8 cellular contexts compared by ENCODE assay signal in genomic region chr9:136807281-136808074, GRCh38. TPM values are rescaled to one million over a fixed set of nuclear protein-coding genes. Genes with fewer than 3 reads are reported as not detected.
DNase-seq lines count a peak whose midpoint lies in the region; ATAC-seq and TF ChIP-seq lines count a peak whose summit lies in the region.

Gene RABL6 (plus strand): TSS chr9:136807948. CDS start chr9:136808197, 249 bp downstream.

- peak within 1 kb of the TSS; percentile 80 for H2BK120ac ChIP-seq in trophoblast cell (ENCODE audit: insufficient read depth, low read length, poor library complexity)

- peak within 1 kb of the TSS; percentile 76 for H2BK5ac ChIP-seq in trophoblast cell (ENCODE audit: low read depth, low read length, poor library complexity)

- H3K79me1 ChIP-seq in trophoblast cell (ENCODE audit: low read length): peaks cover 17% of the 10 kb centered on the region

- no CpG with 5 or more reads among the region's 96 CpGs for WGBS in trophoblast cell (ENCODE audit: extremely low coverage, insufficient coverage, insufficient read length)
- 1 to 2% methylated on average over 45 to 77 of the region's 96 CpGs for WGBS in tibial nerve, 2 donors

- ATAC-seq in GM21619 (IDR thresholded peaks at IDR 0.05; ENCODE audit: unreplicated experiment): peak; percentile 60
- ATAC-seq in Right ventricle myocardium superior (ENCODE audit: poor library complexity): peak; percentile 95

- H3K4me3 Mint-ChIP-seq in activated naive CD8-positive, alpha-beta T cell treated with anti-CD3 and anti-CD28 coated beads for 36 hours: peak within 1 kb of the TSS; percentile 83

- H3K23ac ChIP-seq in trophoblast cell (ENCODE audit: low read length): no peak within 1 kb of the TSS

- peak; percentile 63 to 68 for TF ChIP-seq POLR2A in tibial nerve (IDR thresholded peaks at IDR 0.05)

- peak within 1 kb of the TSS; percentile 78 for H3K14ac ChIP-seq in trophoblast cell (ENCODE audit: low read length)

- peak within 1 kb of the TSS; percentile 89 for H4K8ac ChIP-seq in trophoblast cell (ENCODE audit: low read depth, low read length)

- H3K4me3 ChIP-seq in SU-DHL-6 (ENCODE audit: insufficient read depth, low read length, poor library complexity, severe bottlenecking) (peak within 1 kb of the TSS; percentile 94), trophoblast cell (ENCODE audit: low read depth, low read length) (peak within 1 kb of the TSS; percentile 90), tibial nerve (peak within 1 kb of the TSS; percentile 78 to 95 (median 86))

- H3K36me3 ChIP-seq in SU-DHL-6 (ENCODE audit: low read length) (peaks cover 14% of the 10 kb centered on the region), trophoblast cell (ENCODE audit: control insufficient read depth in 1 of 2, insufficient read depth in 2 of 2, low read length in 2 of 2) (peaks cover 16 to 27% of the 10 kb centered on the region in 2 experiments), tibial nerve (peaks cover 0 to 25% (median 0%) of the 10 kb centered on the region in 3 donors)

- no peaks in the 10 kb centered on the region for H3F3A ChIP-seq in SU-DHL-6 (ENCODE audit: insufficient read depth)

- no peaks in the 10 kb centered on the region for H3K9me3 Mint-ChIP-seq in activated naive CD8-positive, alpha-beta T cell treated with anti-CD3 and anti-CD28 coated beads for 36 hours

- H4K12ac ChIP-seq in trophoblast cell (ENCODE audit: low read depth, low read length): peak within 1 kb of the TSS; percentile 83

- TF ChIP-seq EP300 in tibial nerve (IDR thresholded peaks at IDR 0.05): peak in 1 of 2 donors; percentile 69

- no peaks in the 10 kb centered on the region for H3K9me2 ChIP-seq in SU-DHL-6 (replicated peaks; ENCODE audit: insufficient read depth, low read length)

- peak within 1 kb of the TSS; percentile 82 for H3K18ac ChIP-seq in trophoblast cell (ENCODE audit: low read length)

- peak within 1 kb of the TSS; percentile 99 for H3K9ac ChIP-seq in SU-DHL-6 (ENCODE audit: low read length)
- H3K9ac ChIP-seq in trophoblast cell (ENCODE audit: low read length): peak within 1 kb of the TSS; percentile 88

- H3K27me3 ChIP-seq in SU-DHL-6 (ENCODE audit: low read length) (no peaks in the 10 kb centered on the region), trophoblast cell (ENCODE audit: insufficient read depth, low read length) (no peaks in the 10 kb centered on the region), tibial nerve (peaks cover 0 to 2% of the 10 kb centered on the region in 2 donors)

- H3K4ac ChIP-seq in trophoblast cell (ENCODE audit: low read depth, low read length): peak within 1 kb of the TSS; percentile 84

- H3K4me2 ChIP-seq in SU-DHL-6 (ENCODE audit: low read depth, low read length, poor library complexity, severe bottlenecking) (peak within 1 kb of the TSS; percentile 82), trophoblast cell (ENCODE audit: low read length) (peak within 1 kb of the TSS; percentile 87)

- H4K20me1 ChIP-seq in SU-DHL-6 (ENCODE audit: low read depth, low read length): peaks cover 3% of the 10 kb centered on the region; the same call in 1 of the 2 replicates

- no peaks in the 10 kb centered on the region for H3K9me3 ChIP-seq in SU-DHL-6 (ENCODE audit: insufficient read depth, low read length)
- no peaks in the 10 kb centered on the region for H3K9me3 ChIP-seq in trophoblast cell (ENCODE audit: insufficient read depth, low read depth, low read length)
- H3K9me3 ChIP-seq in tibial nerve: no peaks in the 10 kb centered on the region

- H4K91ac ChIP-seq in trophoblast cell (ENCODE audit: low read depth, low read length): peak within 1 kb of the TSS; percentile 88

- peak within 1 kb of the TSS; percentile 31 for H2AK5ac ChIP-seq in trophoblast cell (ENCODE audit: low read length)

- DNase-seq in EH (ENCODE audit: low read depth): peak; percentile 75
- DNase-seq in KG1 (lab: John Stamatoyannopoulos, UW): peak; percentile 83
- DNase-seq in activated naive CD8-positive, alpha-beta T cell treated with anti-CD3 and anti-CD28 coated beads for 36 hours: peak; percentile 90
- peak; percentile 89 for DNase-seq in Right ventricle myocardium superior
- DNase-seq in trophoblast cell: peak; percentile 52 to 80
- DNase-seq in tibial nerve (ENCODE audit: low spot score in 2 of 2): peak; percentile 45 to 47

- H3K4me1 Mint-ChIP-seq in activated naive CD8-positive, alpha-beta T cell treated with anti-CD3 and anti-CD28 coated beads for 36 hours: peaks cover 35% of the 10 kb centered on the region

- H3K27ac Mint-ChIP-seq in activated naive CD8-positive, alpha-beta T cell treated with anti-CD3 and anti-CD28 coated beads for 36 hours: peak within 1 kb of the TSS; percentile 88

- H3K4me1 ChIP-seq in trophoblast cell (ENCODE audit: control insufficient read depth in 1 of 2, insufficient read depth in 2 of 2, low read length in 2 of 2) (peaks cover 9 to 17% of the 10 kb centered on the region in 2 experiments), tibial nerve (peaks cover 0 to 49% (median 23%) of the 10 kb centered on the region in 4 donors)

- H3K36me3 Mint-ChIP-seq in activated naive CD8-positive, alpha-beta T cell treated with anti-CD3 and anti-CD28 coated beads for 36 hours: peaks cover 19% of the 10 kb centered on the region

- no peaks in the 10 kb centered on the region for H3K27me3 Mint-ChIP-seq in activated naive CD8-positive, alpha-beta T cell treated with anti-CD3 and anti-CD28 coated beads for 36 hours

- intact Hi-C loops in Right ventricle myocardium superior (cut with DNase I): no loop called here

- TF ChIP-seq CTCF in SU-DHL-6 (IDR thresholded peaks at IDR 0.05; ENCODE audit: insufficient read depth, low read length, poor library complexity, severe bottlenecking) (no peak), tibial nerve (IDR thresholded peaks at IDR 0.05) (peak in 2 of 5 experiments; percentile 37 to 57)

- H3K27ac ChIP-seq in SU-DHL-6 (ENCODE audit: low read depth, low read length) (peak within 1 kb of the TSS; percentile 75), trophoblast cell (ENCODE audit: low read depth, low read length) (peak within 1 kb of the TSS; percentile 75), tibial nerve (peak within 1 kb of the TSS; percentile 60 to 94 (median 88))

- H2AFZ ChIP-seq in SU-DHL-6 (ENCODE audit: low read depth, low read length, severe bottlenecking): peak within 1 kb of the TSS; percentile 88
- H2AFZ ChIP-seq in trophoblast cell (ENCODE audit: insufficient read depth, low read length, poor library complexity): peak within 1 kb of the TSS; percentile 75

- H3K79me2 ChIP-seq in SU-DHL-6 (ENCODE audit: insufficient read depth, low read length) (peaks cover 51% of the 10 kb centered on the region), trophoblast cell (ENCODE audit: control insufficient read depth, insufficient read depth, low read length, poor library complexity) (peaks cover 17% of the 10 kb centered on the region)

- peak within 1 kb of the TSS; percentile 18 for H2BK12ac ChIP-seq in trophoblast cell (ENCODE audit: low read length)

RNA-seq across cellular contexts. Expression of gene RABL6, which starts in this region (rescaled TPM):
- total RNA-seq in activated naive CD8-positive, alpha-beta T cell treated with anti-CD3 and anti-CD28 coated beads for 36 hours: 10 to 100 TPM; 87.0 to 88.3 TPM
- total RNA-seq in Right ventricle myocardium superior (68.0 TPM), tibial nerve (10 to 100 TPM; 63.0 to 74.5 (median 71.3) TPM)
- 95.6 and 95.9 TPM in 2 replicates for polyA plus RNA-seq in trophoblast cell (2013)

Comparison
In these comparisons a context has a peak if more than half of its experiments do, and no peak if none do; other contexts are left out.
1. Peak in every context shown above with its lines: DNase-seq, ATAC-seq, H3K4me3 ChIP-seq and H3K27ac ChIP-seq.